Comparison of ENCODE assay signal across 12 cellular contexts in genomic region chr5:14806452-14806851, GRCh38.
DNase-seq lines count a peak whose midpoint lies in the region; ATAC-seq and TF ChIP-seq lines count a peak whose summit lies in the region.
"Had no signal": no experiment of that assay in that cellular context is flagged by ENCODE, and none has a peak within 500 bp of the region (broad histone marks: within the 10 kb centered on the region; RNA-seq: fewer than 3 reads in every experiment).

No MANE protein-coding gene starts in this region.

- no peaks in the 10 kb centered on the region for H3K36me3 ChIP-seq in neural progenitor cell
- no peaks in the 10 kb centered on the region for H3K36me3 ChIP-seq in SJCRH30
- H3K36me3 ChIP-seq: cardiac muscle cell, neutrophil had no signal

- no peaks in the 10 kb centered on the region for H3K27me3 ChIP-seq in neural progenitor cell
- H3K27me3 ChIP-seq in SJCRH30: no peaks in the 10 kb centered on the region
- H3K27me3 ChIP-seq: cardiac muscle cell, neutrophil had no signal

- H3K4me2 ChIP-seq in neural progenitor cell: no peak overlapping the region

- no peaks in the 10 kb centered on the region for H4K20me1 ChIP-seq in neural progenitor cell (ENCODE audit: low read depth)

- no peak overlapping the region for H3K4me3 ChIP-seq in AG09309 (ENCODE audit: control insufficient read depth, low read depth, low read length)
- no peak overlapping the region for H3K4me3 ChIP-seq in neural progenitor cell
- H3K4me3 ChIP-seq in SJCRH30: no peak overlapping the region
- H3K4me3 ChIP-seq: cardiac muscle cell had no signal

- H2AFZ ChIP-seq in neural progenitor cell (replicated peaks): no peak overlapping the region

- no peak overlapping the region for H3K4me3 Mint-ChIP-seq in neural progenitor cell

- H3K79me2 ChIP-seq in neural progenitor cell (ENCODE audit: low read depth): no peaks in the 10 kb centered on the region

- peaks cover 6% of the 10 kb centered on the region for H3K4me1 Mint-ChIP-seq in neural progenitor cell

- no peak for ATAC-seq in HG02759 (IDR thresholded peaks at IDR 0.05; ENCODE audit: unreplicated experiment)

- no peaks in the 10 kb centered on the region for H3K36me3 Mint-ChIP-seq in neural progenitor cell

- peaks cover 2% of the 10 kb centered on the region for H3K9me3 Mint-ChIP-seq in neural progenitor cell

- no peak overlapping the region for H3K9ac ChIP-seq in neural progenitor cell

- DNase-seq in AG09309 (ENCODE audit: low read depth) (peak; percentile 90), RPMI7951 (ENCODE audit: low read depth) (peak; percentile 99), fibroblast of the conjunctiva (ENCODE audit: low read depth) (peak; percentile 79), neural progenitor cell (ENCODE audit: low spot score) (no peak), Ammon's horn (ENCODE audit: low spot score) (no peak), RPMI8226 (no peak), SJCRH30 (no peak)
- DNase-seq: NCI-H82, T1000 had no signal

- no peaks in the 10 kb centered on the region for H3K9me3 ChIP-seq in neural progenitor cell (ENCODE audit: low read depth)
- no peaks in the 10 kb centered on the region for H3K9me3 ChIP-seq in SJCRH30 (replicated peaks)
- H3K9me3 ChIP-seq: neutrophil had no signal

- H3K27ac ChIP-seq in neural progenitor cell (no peak overlapping the region), SJCRH30 (no peak overlapping the region)
- H3K27ac ChIP-seq: cardiac muscle cell, neutrophil had no signal

- H3K4me1 ChIP-seq in neural progenitor cell: no peaks in the 10 kb centered on the region
- H3K4me1 ChIP-seq in SJCRH30: 0 out of 2 replicates have a peak, but pooled peaks cover 3% of the 10 kb centered on the region

- peak overlapping the region; percentile 55 for H3K27ac Mint-ChIP-seq in neural progenitor cell

- TF ChIP-seq CTCF in AG09309 (IDR thresholded peaks at IDR 0.05; ENCODE audit: control insufficient read depth, insufficient read depth, low read depth, low read length, missing control alignments) (no peak), neural progenitor cell (IDR thresholded peaks at IDR 0.05) (no peak)

- no peaks in the 10 kb centered on the region for H3K27me3 Mint-ChIP-seq in neural progenitor cell (ENCODE audit: insufficient read depth, low read depth)

- no peaks in the 10 kb centered on the region for H3F3A ChIP-seq in neural progenitor cell (ENCODE audit: low read depth)

Comparison
In these comparisons a context has a peak if more than half of its experiments do, and no peak if none do; other contexts are left out.
1. DNase-seq: peak in AG09309 (single experiment), RPMI7951 (single experiment) and fibroblast of the conjunctiva (single experiment); none in neural progenitor cell (single experiment), Ammon's horn (single experiment), RPMI8226 (single experiment) and SJCRH30 (0 of 2).